Comparison of ENCODE assay signal across 8 cellular contexts in the genomic region with DNA sequence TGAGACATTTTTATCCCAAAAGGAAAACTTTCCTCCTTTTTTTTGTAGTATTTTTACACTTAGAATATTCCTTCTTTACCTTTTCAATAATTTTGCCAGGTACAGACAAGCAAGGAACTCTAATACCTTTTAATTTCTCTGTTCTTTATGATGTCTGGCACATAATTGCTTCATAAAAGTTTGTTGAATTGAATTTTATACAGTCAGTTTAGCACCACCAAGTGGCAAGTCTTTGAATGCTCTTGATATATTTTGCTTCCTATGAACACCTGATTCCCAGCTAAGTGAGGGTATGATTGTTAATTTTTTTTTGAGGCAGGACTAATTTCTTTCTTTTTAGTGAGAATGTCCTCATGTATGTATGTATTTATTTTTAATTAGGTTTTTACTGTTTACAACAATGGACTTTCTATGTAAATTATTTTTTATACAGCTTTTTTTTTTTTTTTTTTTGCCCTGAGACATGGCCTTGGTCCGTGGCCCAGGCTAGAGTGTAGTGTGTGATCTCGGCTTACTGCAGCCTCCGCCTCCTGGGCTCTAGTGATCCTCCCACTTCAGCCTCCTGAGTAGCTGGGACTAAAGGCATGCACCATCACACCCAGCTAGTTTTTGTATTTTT. TPM values are rescaled to one million over a fixed set of nuclear protein-coding genes. Genes with fewer than 3 reads are reported as not detected.
DNase-seq lines count a peak whose midpoint lies in the region; ATAC-seq and TF ChIP-seq lines count a peak whose summit lies in the region.

No MANE protein-coding gene starts in this region.

- H3K27me3 ChIP-seq in hepatocyte = no peaks in the 10 kb centered on the region

- no peaks in the 10 kb centered on the region for H3K36me3 ChIP-seq in hepatocyte (replicated peaks; ENCODE audit: insufficient read depth, low read depth)

- H3K4me3 Mint-ChIP-seq in activated CD4-positive, alpha-beta T cell treated with anti-CD3 and anti-CD28 coated beads, Interleukin-2, amount 10 ng/mL, durations not matched to agents 7 days and 5 days = no peak overlapping the region
- no peak overlapping the region for H3K4me3 Mint-ChIP-seq in activated CD4-positive, alpha-beta T cell treated with anti-CD3 and anti-CD28 coated beads, Interleukin-2, amount 10 ng/mL, durations not matched to agents 24 days and 14 days
- no peak overlapping the region for H3K4me3 Mint-ChIP-seq in T-helper 17 cell

- no peak overlapping the region for H3K4me2 ChIP-seq in hepatocyte

- H3K9me3 ChIP-seq in T-helper 17 cell (ENCODE audit: control insufficient read depth, low read length, poor library complexity, severe bottlenecking) (no peaks in the 10 kb centered on the region), hepatocyte (ENCODE audit: low read depth) (no peaks in the 10 kb centered on the region)

- peaks cover 11% of the 10 kb centered on the region for H3K9me3 Mint-ChIP-seq in activated CD4-positive, alpha-beta T cell treated with anti-CD3 and anti-CD28 coated beads, Interleukin-2, amount 10 ng/mL, durations not matched to agents 7 days and 5 days
- H3K9me3 Mint-ChIP-seq in activated CD4-positive, alpha-beta T cell treated with anti-CD3 and anti-CD28 coated beads, Interleukin-2, amount 10 ng/mL, durations not matched to agents 24 days and 14 days = no peaks in the 10 kb centered on the region

- H3K4me3 ChIP-seq in hepatocyte = no peak overlapping the region

- H3K36me3 Mint-ChIP-seq in activated CD4-positive, alpha-beta T cell treated with anti-CD3 and anti-CD28 coated beads, Interleukin-2, amount 10 ng/mL, durations not matched to agents 7 days and 5 days (ENCODE audit: low read depth) = peaks cover 31% of the 10 kb centered on the region
- peaks cover 25% of the 10 kb centered on the region for H3K36me3 Mint-ChIP-seq in activated CD4-positive, alpha-beta T cell treated with anti-CD3 and anti-CD28 coated beads, Interleukin-2, amount 10 ng/mL, durations not matched to agents 24 days and 14 days (ENCODE audit: low read depth)
- peaks cover 3% of the 10 kb centered on the region for H3K36me3 Mint-ChIP-seq in T-helper 17 cell (ENCODE audit: low read depth)

- peaks cover 18% of the 10 kb centered on the region for H3K4me1 Mint-ChIP-seq in activated CD4-positive, alpha-beta T cell treated with anti-CD3 and anti-CD28 coated beads, Interleukin-2, amount 10 ng/mL, durations not matched to agents 7 days and 5 days
- H3K4me1 Mint-ChIP-seq in activated CD4-positive, alpha-beta T cell treated with anti-CD3 and anti-CD28 coated beads, Interleukin-2, amount 10 ng/mL, durations not matched to agents 24 days and 14 days = peaks cover 17% of the 10 kb centered on the region
- H3K4me1 Mint-ChIP-seq in T-helper 17 cell = peaks cover 20% of the 10 kb centered on the region

- POLR2A ChIA-PET in activated CD4-positive, alpha-beta T cell treated with anti-CD3 and anti-CD28 coated beads, Interleukin-2, amount 10 ng/mL, durations not matched to agents 7 days and 5 days (lab: Charles Lee) = interaction anchor here (0.6 kb wide), 1 partner anchor 67 kb away, joined by 3 read pairs; no protein-coding TSS in a partner anchor

- H4K20me1 ChIP-seq in hepatocyte (ENCODE audit: insufficient read depth, poor library complexity, severe bottlenecking) = peaks cover 29% of the 10 kb centered on the region

- intact Hi-C loops in activated CD4-positive, alpha-beta T cell treated with anti-CD3 and anti-CD28 coated beads, Interleukin-2, amount 10 ng/mL, durations not matched to agents 24 days and 14 days (cut with micrococcal nuclease) = no loop called here

- peak; percentile 69 for ATAC-seq in T-helper 17 cell
- no peak for ATAC-seq in GM19463 (IDR thresholded peaks at IDR 0.05; ENCODE audit: unreplicated experiment)

- CTCF ChIA-PET in activated CD4-positive, alpha-beta T cell treated with anti-CD3 and anti-CD28 coated beads, Interleukin-2, amount 10 ng/mL, durations not matched to agents 7 days and 5 days (lab: Charles Lee) = interaction anchor here (0.9 to 1.7 kb wide), 3 partner anchors 19 to 66 kb away, joined by 3 read pairs; no protein-coding TSS in a partner anchor

- WGBS in hepatocyte (ENCODE audit: low lambda C conversion rate, missing lambda C conversion rate) = 97% methylated on average over 3 of the region's 3 CpGs

- H3K27ac ChIP-seq in hepatocyte = no peak overlapping the region

- H3K79me2 ChIP-seq in hepatocyte = peaks cover 99% of the 10 kb centered on the region

- peak; percentile 63 for TF ChIP-seq CTCF in hepatocyte (IDR thresholded peaks at IDR 0.05; ENCODE audit: poor library complexity)

- no peaks in the 10 kb centered on the region for H3K27me3 Mint-ChIP-seq in activated CD4-positive, alpha-beta T cell treated with anti-CD3 and anti-CD28 coated beads, Interleukin-2, amount 10 ng/mL, durations not matched to agents 7 days and 5 days
- no peaks in the 10 kb centered on the region for H3K27me3 Mint-ChIP-seq in activated CD4-positive, alpha-beta T cell treated with anti-CD3 and anti-CD28 coated beads, Interleukin-2, amount 10 ng/mL, durations not matched to agents 24 days and 14 days
- H3K27me3 Mint-ChIP-seq in T-helper 17 cell = no peaks in the 10 kb centered on the region

- no peak overlapping the region for H3K27ac Mint-ChIP-seq in activated CD4-positive, alpha-beta T cell treated with anti-CD3 and anti-CD28 coated beads, Interleukin-2, amount 10 ng/mL, durations not matched to agents 7 days and 5 days
- no peak overlapping the region for H3K27ac Mint-ChIP-seq in activated CD4-positive, alpha-beta T cell treated with anti-CD3 and anti-CD28 coated beads, Interleukin-2, amount 10 ng/mL, durations not matched to agents 24 days and 14 days
- H3K27ac Mint-ChIP-seq in T-helper 17 cell = no peak overlapping the region

- DNase-seq in activated CD4-positive, alpha-beta T cell treated with anti-CD3 and anti-CD28 coated beads, Interleukin-2, amount 10 ng/mL, durations not matched to agents 7 days and 5 days = peak; percentile 39
- no peak for DNase-seq in activated CD4-positive, alpha-beta T cell treated with anti-CD3 and anti-CD28 coated beads, Interleukin-2, amount 10 ng/mL, durations not matched to agents 24 days and 14 days
- DNase-seq in HPDE6-E6E7 (ENCODE audit: extremely low spot score) = peak; percentile 27
- DNase-seq in T-helper 17 cell = no peak
- DNase-seq in hepatocyte (ENCODE audit: low spot score) = peak; percentile 25
- DNase-seq in C1 segment of cervical spinal cord (lab: John Stamatoyannopoulos, UW) = no peak
- no peak for DNase-seq in activated gamma-delta T cell treated with Interleukin-2 at 50 U/mL for 16 hours

- H3K4me1 ChIP-seq in hepatocyte (ENCODE audit: insufficient read depth) = peaks cover under 1% of the 10 kb centered on the region

- H2AFZ ChIP-seq in hepatocyte = no peak overlapping the region

- no peaks in the 10 kb centered on the region for H3K9me2 ChIP-seq in hepatocyte (replicated peaks; ENCODE audit: insufficient read depth)

RNA-seq across cellular contexts. Expression of gene TBC1D15, which starts 6.9 kb away (rescaled TPM):
- 10 to 100 TPM; 50.1 to 55.4 TPM for total RNA-seq in activated CD4-positive, alpha-beta T cell treated with anti-CD3 and anti-CD28 coated beads, Interleukin-2, amount 10 ng/mL, durations not matched to agents 7 days and 5 days
- total RNA-seq in activated CD4-positive, alpha-beta T cell treated with anti-CD3 and anti-CD28 coated beads, Interleukin-2, amount 10 ng/mL, durations not matched to agents 24 days and 14 days = 40.9 and 43.2 TPM in 2 replicates
- 10 to 100 TPM; 77.3 to 97.2 TPM for total RNA-seq in T-helper 17 cell
- 26.7 and 30.8 TPM in 2 replicates for total RNA-seq in hepatocyte
- 17.9 and 21.2 TPM in 2 replicates for polyA plus RNA-seq in hepatocyte

Comparison
In these comparisons a context has a peak if more than half of its experiments do, and no peak if none do; other contexts are left out.
1. DNase-seq: peak in activated CD4-positive, alpha-beta T cell treated with anti-CD3 and anti-CD28 coated beads, Interleukin-2, amount 10 ng/mL, durations not matched to agents 7 days and 5 days (single experiment), HPDE6-E6E7 (single experiment) and hepatocyte (single experiment); none in activated CD4-positive, alpha-beta T cell treated with anti-CD3 and anti-CD28 coated beads, Interleukin-2, amount 10 ng/mL, durations not matched to agents 24 days and 14 days (single experiment), T-helper 17 cell (0 of 3), C1 segment of cervical spinal cord (0 of 14) and activated gamma-delta T cell treated with Interleukin-2 at 50 U/mL for 16 hours (single experiment).